Comparison of ENCODE assay signal across 8 cellular contexts in genomic region chr11:43311791-43312607, GRCh38. TPM values are rescaled to one million over a fixed set of nuclear protein-coding genes. Genes with fewer than 3 reads are reported as not detected.
DNase-seq lines count a peak whose midpoint lies in the region; ATAC-seq and TF ChIP-seq lines count a peak whose summit lies in the region.

API5 (plus strand) TSS chr11:43311996; CDS start chr11:43312128, 132 bp downstream.

- no peaks in the 10 kb centered on the region for H3K27me3 ChIP-seq in right cardiac atrium (ENCODE audit: control insufficient read depth, insufficient read depth)
- H3K27me3 ChIP-seq in uterus = no peaks in the 10 kb centered on the region

- TF ChIP-seq CTCF in uterus (IDR thresholded peaks at IDR 0.05) = peak; percentile 80 to 94 (median 84)

- H3K4me3 ChIP-seq in right cardiac atrium (ENCODE audit: low read length) (peak within 1 kb of the TSS; percentile 67), uterus (peak within 1 kb of the TSS; percentile 55 to 69)

- H3K4me1 ChIP-seq in right cardiac atrium (ENCODE audit: control insufficient read depth, insufficient read depth, low read length) (no peaks in the 10 kb centered on the region), uterus (peaks cover 4 to 11% of the 10 kb centered on the region in 2 donors)

- peak; percentile 12 to 60 for TF ChIP-seq POLR2A in uterus (IDR thresholded peaks at IDR 0.05)

- peak; percentile 97 for ATAC-seq in GM18502 (IDR thresholded peaks at IDR 0.05; ENCODE audit: poor library complexity, unreplicated experiment)
- ATAC-seq in HG02970 (IDR thresholded peaks at IDR 0.05; ENCODE audit: low FRiP score, unreplicated experiment) = peak; percentile 99
- peak; percentile 100 for ATAC-seq in right cardiac atrium

- H3K9me3 ChIP-seq in right cardiac atrium (ENCODE audit: control insufficient read depth, low read length) (no peaks in the 10 kb centered on the region), uterus (no peaks in the 10 kb centered on the region)

- H3K27ac ChIP-seq in right cardiac atrium (ENCODE audit: low read length) (peak within 1 kb of the TSS; percentile 42), uterus (peak within 1 kb of the TSS; percentile 70 to 72)

- DNase-seq in NCI-H187 treated with DMSO at 0.1 percent for 48 hours (lab: John Stamatoyannopoulos, UW) = peak; percentile 86
- DNase-seq in anterior cingulate cortex (lab: John Stamatoyannopoulos, UW) = peak; percentile 35 to 94 (median 86)
- peak; percentile 93 to 96 (median 95) for DNase-seq in right cardiac atrium
- peak; percentile 87 for DNase-seq in pulmonary artery endothelial cell (ENCODE audit: low read depth, low spot score)
- DNase-seq in uterus = peak; percentile 84 to 88

- intact Hi-C loops in T-helper 2 cell treated with Interferon-gamma antibody and Interleukin-4, amounts not matched to agents 100 ng/mL and 5 ng/mL, for 36 hours (cut with micrococcal nuclease) = loop anchor here (1.0 to 5.0 kb wide), 6 partner anchors 46 to 368 kb away; partner anchors contain the start of genes HSD17B12 and TTC17
- intact Hi-C loops in right cardiac atrium (cut with DNase I) = no loop called here
- intact Hi-C loops in uterus (cut with DNase I; ENCODE audit: low total_unique reads) = no loop called here

- under 1% methylated on average over 60 of the region's 60 CpGs for WGBS in right cardiac atrium

- H3K36me3 ChIP-seq in uterus = no peaks in the 10 kb centered on the region

RNA-seq across cellular contexts. Expression of gene API5, which starts in this region (rescaled TPM):
- total RNA-seq in T-helper 2 cell treated with Interferon-gamma antibody and Interleukin-4, amounts not matched to agents 100 ng/mL and 5 ng/mL, for 36 hours = 135 and 139 TPM in 2 replicates
- total RNA-seq in right cardiac atrium (10 to 100 TPM; 40.1 to 45.8 (median 44.6) TPM), pulmonary artery endothelial cell (82.9 and 105 TPM in 2 replicates), uterus (100 to 1,000 TPM in 1 of 4 donors, 10 to 100 TPM in 3; 45.6 to 122 (median 74.3) TPM)
- 17.7 TPM for polyA plus RNA-seq in right cardiac atrium

Comparison
In these comparisons a context has a peak if more than half of its experiments do, and no peak if none do; other contexts are left out.
1. Peak in every context shown above with its lines: DNase-seq, ATAC-seq, H3K4me3 ChIP-seq and H3K27ac ChIP-seq.